ENCODE assay signal across 25 cellular contexts in the genomic region with DNA sequence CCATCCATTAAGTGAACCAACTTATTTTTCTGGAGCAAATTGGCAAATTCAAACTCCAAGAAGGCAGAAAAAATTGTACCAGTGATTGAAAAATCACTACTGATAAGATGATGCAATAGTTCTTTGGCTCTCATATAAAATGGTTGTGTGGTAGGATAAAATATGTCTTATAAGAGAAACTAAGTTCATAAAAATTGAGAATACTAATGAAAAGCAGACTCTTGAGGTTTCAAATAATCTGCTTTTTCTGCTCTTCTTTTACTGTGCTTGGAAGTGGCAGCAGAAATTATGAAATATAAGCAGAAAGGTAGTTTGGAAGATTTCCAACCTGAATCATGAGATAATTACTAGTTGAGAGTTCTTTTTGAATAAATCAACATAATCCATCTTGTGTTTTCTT.
DNase-seq lines count a peak whose midpoint lies in the region; ATAC-seq and TF ChIP-seq lines count a peak whose summit lies in the region.
"Had no signal": no experiment of that assay in that cellular context is flagged by ENCODE, and none has a peak within 500 bp of the region (broad histone marks: within the 10 kb centered on the region; RNA-seq: fewer than 3 reads in every experiment).

No MANE protein-coding gene starts in this region.

- in situ Hi-C loops in GM13977 (cut with MboI; ENCODE audit: low pct_unique_long_range_greater_than_20kb, low sequenced_read_pairs, unreplicated experiment), result no loop called here

- no peak overlapping the region for H3K4me3 ChIP-seq in ascending aorta
- H3K4me3 ChIP-seq: esophagus muscularis mucosa, pancreas, testis had no signal

- intact Hi-C loops in ascending aorta (cut with DNase I), result no loop called here

- no peak for ATAC-seq in GM18858 (IDR thresholded peaks at IDR 0.05; ENCODE audit: unreplicated experiment)
- ATAC-seq: pancreas had no signal

- H3K27ac ChIP-seq in ascending aorta, result peak overlapping the region; percentile 53 to 60
- H3K27ac ChIP-seq: esophagus muscularis mucosa, pancreas, testis had no signal

- no peaks in the 10 kb centered on the region for H3K27me3 Mint-ChIP-seq in osteocyte (ENCODE audit: unreplicated experiment)

- TF ChIP-seq CTCF in ascending aorta (IDR thresholded peaks at IDR 0.05), result no peak
- TF ChIP-seq CTCF in osteocyte (IDR thresholded peaks at IDR 0.05), result no peak
- TF ChIP-seq CTCF in GM13977 (IDR thresholded peaks at IDR 0.05; ENCODE audit: extremely low read depth, insufficient read depth, missing control alignments), result no peak

- H3K27ac Mint-ChIP-seq in osteocyte (ENCODE audit: unreplicated experiment), result peak overlapping the region; percentile 17
- H3K27ac Mint-ChIP-seq: CD8-positive, alpha-beta memory T cell; nephron progenitor cell had no signal

- no peaks in the 10 kb centered on the region for H3K36me3 Mint-ChIP-seq in osteocyte (ENCODE audit: unreplicated experiment)
- H3K36me3 Mint-ChIP-seq: CD8-positive, alpha-beta memory T cell had no signal

- H3K4me1 ChIP-seq in ascending aorta, result peaks cover 3 to 9% of the 10 kb centered on the region in 2 donors
- H3K4me1 ChIP-seq: testis had no signal

- H3K36me3 ChIP-seq in ascending aorta, result no peaks in the 10 kb centered on the region
- H3K36me3 ChIP-seq: esophagus muscularis mucosa, pancreas had no signal

- no peaks in the 10 kb centered on the region for H3K9me3 ChIP-seq in ascending aorta
- H3K9me3 ChIP-seq: esophagus muscularis mucosa, pancreas, testis had no signal

- no peaks in the 10 kb centered on the region for H3K9me3 Mint-ChIP-seq in osteocyte (ENCODE audit: unreplicated experiment)
- H3K9me3 Mint-ChIP-seq: CD8-positive, alpha-beta memory T cell; nephron progenitor cell had no signal

- peak; percentile 30 for DNase-seq in GM03348 (ENCODE audit: low spot score)
- DNase-seq in M059J (ENCODE audit: low read depth), result peak; percentile 22
- DNase-seq in ascending aorta (ENCODE audit: low spot score in 2 of 2), result no peak
- no peak for DNase-seq in osteocyte (ENCODE audit: extremely low spot score, unreplicated experiment)
- DNase-seq in NCI-H226, result no peak
- no peak for DNase-seq in GM13977 (ENCODE audit: low spot score)
- DNase-seq: activated gamma-delta T cell treated with Interleukin-2 at 50 U/mL for 16 hours; CD8-positive, alpha-beta memory T cell; cortex of kidney; DMS53; GF-D8; islet precursor cell; NCI-H1092 treated with DMSO at 0.1 percent for 48 hours; NCI-H2029; nephron progenitor cell; NK-92 treated with Interleukin-12 subunit alpha and Interleukin-12 subunit beta, amount 100 ng/mL, for 24 hours; pancreas; SHP77; stimulated activated CD4-positive, alpha-beta T cell treated with anti-CD3 and anti-CD28 coated beads, Interleukin-12 subunit alpha, Interleukin-12 subunit beta, amount 100 ng/mL, for 4 hours; stimulated activated CD4-positive, alpha-beta T cell treated with anti-CD3 and anti-CD28 coated beads, Interleukin-4, amount 100 ng/mL, for 4 hours; stimulated activated naive CD4-positive, alpha-beta T cell; T-helper 1 cell; testis had no signal

- H3K4me1 Mint-ChIP-seq in osteocyte (ENCODE audit: unreplicated experiment), result peaks cover 21% of the 10 kb centered on the region
- H3K4me1 Mint-ChIP-seq: CD8-positive, alpha-beta memory T cell; nephron progenitor cell had no signal

- H3K4me3 Mint-ChIP-seq in osteocyte (ENCODE audit: unreplicated experiment), result no peak overlapping the region
- H3K4me3 Mint-ChIP-seq: CD8-positive, alpha-beta memory T cell; nephron progenitor cell had no signal

- no peaks in the 10 kb centered on the region for H3K27me3 ChIP-seq in ascending aorta
- H3K27me3 ChIP-seq: esophagus muscularis mucosa, pancreas, testis had no signal

Comparison
In these comparisons a context has a peak if more than half of its experiments do, and no peak if none do; other contexts are left out.
1. DNase-seq: peak in GM03348 (single experiment) and M059J (single experiment); none in ascending aorta (0 of 2), osteocyte (single experiment), NCI-H226 (single experiment) and GM13977 (single experiment).